Comparison of ENCODE assay signal across 1 cellular context in the genomic region with DNA sequence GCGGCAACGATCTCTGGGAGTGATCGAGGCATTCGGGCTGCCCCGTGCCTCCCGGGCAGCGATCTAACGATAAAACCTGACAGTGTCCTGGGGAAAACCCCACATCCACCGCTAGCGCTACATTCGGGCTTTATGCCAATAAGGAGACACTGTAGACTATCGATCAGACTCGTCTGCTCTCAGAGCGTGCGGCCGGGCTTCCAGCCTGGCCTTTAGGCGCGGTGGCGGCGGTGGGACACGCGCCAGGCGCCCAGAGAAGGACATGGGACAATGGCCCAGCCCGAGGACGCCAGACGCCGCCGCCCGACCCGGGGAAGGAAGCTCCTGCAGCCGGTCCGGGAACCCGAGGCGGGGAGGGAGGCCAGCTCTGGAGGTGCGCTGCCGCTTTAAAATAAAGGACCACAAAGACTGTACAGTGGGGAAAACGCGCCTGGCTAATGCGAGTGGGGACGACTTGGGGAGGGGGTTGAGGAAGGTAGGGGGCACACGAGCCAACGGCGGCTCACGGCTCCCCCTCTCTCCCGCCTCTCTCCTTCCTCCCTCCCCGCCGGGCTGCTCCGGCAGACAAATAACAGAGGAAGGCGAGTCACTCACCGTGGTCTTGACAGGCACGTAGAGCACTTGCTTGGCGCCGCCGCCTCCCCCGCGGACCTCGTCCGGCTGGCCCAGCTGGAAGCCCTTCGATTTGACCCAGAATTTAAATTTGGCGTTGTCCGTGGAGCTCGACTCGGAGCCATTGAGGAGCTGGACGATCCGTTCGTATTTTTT.
TF ChIP-seq lines count a peak whose summit lies in the region.

No MANE protein-coding gene starts in this region.

TF ChIP-seq in HEK293, 187 proteins besides CTCF, POLR2A, EP300 and RAD21 (continued from another document):
- TF ChIP-seq ZBTB20 (tag by site-specific recombination; IDR thresholded peaks at IDR 0.05) (peak; percentile 55; the same call in 1 of the 2 replicates), GLIS1 (tag by site-specific recombination; IDR thresholded peaks at IDR 0.05) (no peak), ZBTB48 (tag by site-specific recombination; IDR thresholded peaks at IDR 0.05) (no peak), ZFHX2 (tag by site-specific recombination; conservative IDR thresholded peaks at IDR 0.05) (peak; percentile 15; the same call in 1 of the 2 replicates), WT1 (tag by site-specific recombination; IDR thresholded peaks at IDR 0.05) (0 out of 2 replicates have a peak, but pooled peaks have one; percentile 23)
- TF ChIP-seq, protein P1, sequence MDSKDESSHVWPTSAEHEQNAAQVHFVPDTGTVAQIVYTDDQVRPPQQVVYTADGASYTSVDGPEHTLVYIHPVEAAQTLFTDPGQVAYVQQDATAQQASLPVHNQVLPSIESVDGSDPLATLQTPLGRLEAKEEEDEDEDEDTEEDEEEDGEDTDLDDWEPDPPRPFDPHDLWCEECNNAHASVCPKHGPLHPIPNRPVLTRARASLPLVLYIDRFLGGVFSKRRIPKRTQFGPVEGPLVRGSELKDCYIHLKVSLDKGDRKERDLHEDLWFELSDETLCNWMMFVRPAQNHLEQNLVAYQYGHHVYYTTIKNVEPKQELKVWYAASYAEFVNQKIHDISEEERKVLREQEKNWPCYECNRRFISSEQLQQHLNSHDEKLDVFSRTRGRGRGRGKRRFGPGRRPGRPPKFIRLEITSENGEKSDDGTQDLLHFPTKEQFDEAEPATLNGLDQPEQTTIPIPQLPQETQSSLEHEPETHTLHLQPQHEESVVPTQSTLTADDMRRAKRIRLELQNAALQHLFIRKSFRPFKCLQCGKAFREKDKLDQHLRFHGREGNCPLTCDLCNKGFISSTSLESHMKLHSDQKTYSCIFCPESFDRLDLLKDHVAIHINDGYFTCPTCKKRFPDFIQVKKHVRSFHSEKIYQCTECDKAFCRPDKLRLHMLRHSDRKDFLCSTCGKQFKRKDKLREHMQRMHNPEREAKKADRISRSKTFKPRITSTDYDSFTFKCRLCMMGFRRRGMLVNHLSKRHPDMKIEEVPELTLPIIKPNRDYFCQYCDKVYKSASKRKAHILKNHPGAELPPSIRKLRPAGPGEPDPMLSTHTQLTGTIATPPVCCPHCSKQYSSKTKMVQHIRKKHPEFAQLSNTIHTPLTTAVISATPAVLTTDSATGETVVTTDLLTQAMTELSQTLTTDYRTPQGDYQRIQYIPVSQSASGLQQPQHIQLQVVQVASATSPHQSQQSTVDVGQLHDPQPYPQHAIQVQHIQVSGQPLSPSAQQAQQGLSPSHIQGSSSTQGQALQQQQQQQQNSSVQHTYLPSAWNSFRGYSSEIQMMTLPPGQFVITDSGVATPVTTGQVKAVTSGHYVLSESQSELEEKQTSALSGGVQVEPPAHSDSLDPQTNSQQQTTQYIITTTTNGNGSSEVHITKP (tag by site-specific recombination; IDR thresholded peaks at IDR 0.05), result peak; percentile 58
